1 cellular context compared by ENCODE assay signal in the genomic region with DNA sequence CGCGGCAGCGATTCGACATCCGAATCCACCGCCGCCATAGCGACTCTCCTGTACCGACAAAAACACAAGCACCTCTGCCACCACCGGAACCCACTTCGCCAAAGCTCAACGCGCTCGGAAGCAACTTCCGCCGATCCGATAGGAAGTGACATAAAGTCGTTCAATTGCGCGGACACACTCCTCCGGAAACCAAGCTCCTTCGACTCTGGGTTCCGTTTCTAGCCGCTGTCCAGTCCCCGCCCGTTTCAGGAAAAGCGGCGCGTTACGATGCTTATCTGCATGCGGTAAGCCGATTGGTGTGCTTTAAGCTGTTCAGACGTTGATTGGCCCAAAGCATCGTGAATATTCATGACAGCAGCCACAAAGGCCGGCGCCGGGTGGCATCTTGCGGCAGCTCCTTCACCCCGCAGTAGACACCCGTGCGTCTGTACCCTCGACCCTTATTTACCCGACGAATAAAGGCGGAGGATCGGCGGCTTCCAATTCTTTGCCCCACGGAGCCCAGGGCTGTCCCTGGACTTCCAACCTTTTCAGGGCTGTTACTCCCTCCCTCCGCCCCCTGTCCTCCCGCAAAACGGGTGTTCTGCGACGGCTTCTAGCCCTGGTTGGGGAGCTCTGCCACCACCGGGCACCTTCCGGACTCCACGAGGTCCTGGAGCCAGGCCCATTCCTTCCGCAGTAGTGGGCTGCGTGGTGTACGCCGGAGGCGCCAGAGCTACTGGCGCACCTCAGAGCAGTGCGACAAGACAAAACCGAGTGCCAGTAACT.
TF ChIP-seq lines count a peak whose summit lies in the region.

A gene with protein sequence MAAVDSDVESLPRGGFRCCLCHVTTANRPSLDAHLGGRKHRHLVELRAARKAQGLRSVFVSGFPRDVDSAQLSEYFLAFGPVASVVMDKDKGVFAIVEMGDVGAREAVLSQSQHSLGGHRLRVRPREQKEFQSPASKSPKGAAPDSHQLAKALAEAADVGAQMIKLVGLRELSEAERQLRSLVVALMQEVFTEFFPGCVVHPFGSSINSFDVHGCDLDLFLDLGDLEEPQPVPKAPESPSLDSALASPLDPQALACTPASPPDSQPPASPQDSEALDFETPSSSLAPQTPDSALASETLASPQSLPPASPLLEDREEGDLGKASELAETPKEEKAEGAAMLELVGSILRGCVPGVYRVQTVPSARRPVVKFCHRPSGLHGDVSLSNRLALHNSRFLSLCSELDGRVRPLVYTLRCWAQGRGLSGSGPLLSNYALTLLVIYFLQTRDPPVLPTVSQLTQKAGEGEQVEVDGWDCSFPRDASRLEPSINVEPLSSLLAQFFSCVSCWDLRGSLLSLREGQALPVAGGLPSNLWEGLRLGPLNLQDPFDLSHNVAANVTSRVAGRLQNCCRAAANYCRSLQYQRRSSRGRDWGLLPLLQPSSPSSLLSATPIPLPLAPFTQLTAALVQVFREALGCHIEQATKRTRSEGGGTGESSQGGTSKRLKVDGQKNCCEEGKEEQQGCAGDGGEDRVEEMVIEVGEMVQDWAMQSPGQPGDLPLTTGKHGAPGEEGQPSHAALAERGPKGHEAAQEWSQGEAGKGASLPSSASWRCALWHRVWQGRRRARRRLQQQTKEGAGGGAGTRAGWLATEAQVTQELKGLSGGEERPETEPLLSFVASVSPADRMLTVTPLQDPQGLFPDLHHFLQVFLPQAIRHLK (minus strand): TSS at position 76 of the 768 bp plus-strand sequence. CDS start 38 bp downstream, at position 38.

TF ChIP-seq in HEK293, 187 proteins besides CTCF, POLR2A, EP300 and RAD21 (continued from another document):
- TF ChIP-seq, protein P1, sequence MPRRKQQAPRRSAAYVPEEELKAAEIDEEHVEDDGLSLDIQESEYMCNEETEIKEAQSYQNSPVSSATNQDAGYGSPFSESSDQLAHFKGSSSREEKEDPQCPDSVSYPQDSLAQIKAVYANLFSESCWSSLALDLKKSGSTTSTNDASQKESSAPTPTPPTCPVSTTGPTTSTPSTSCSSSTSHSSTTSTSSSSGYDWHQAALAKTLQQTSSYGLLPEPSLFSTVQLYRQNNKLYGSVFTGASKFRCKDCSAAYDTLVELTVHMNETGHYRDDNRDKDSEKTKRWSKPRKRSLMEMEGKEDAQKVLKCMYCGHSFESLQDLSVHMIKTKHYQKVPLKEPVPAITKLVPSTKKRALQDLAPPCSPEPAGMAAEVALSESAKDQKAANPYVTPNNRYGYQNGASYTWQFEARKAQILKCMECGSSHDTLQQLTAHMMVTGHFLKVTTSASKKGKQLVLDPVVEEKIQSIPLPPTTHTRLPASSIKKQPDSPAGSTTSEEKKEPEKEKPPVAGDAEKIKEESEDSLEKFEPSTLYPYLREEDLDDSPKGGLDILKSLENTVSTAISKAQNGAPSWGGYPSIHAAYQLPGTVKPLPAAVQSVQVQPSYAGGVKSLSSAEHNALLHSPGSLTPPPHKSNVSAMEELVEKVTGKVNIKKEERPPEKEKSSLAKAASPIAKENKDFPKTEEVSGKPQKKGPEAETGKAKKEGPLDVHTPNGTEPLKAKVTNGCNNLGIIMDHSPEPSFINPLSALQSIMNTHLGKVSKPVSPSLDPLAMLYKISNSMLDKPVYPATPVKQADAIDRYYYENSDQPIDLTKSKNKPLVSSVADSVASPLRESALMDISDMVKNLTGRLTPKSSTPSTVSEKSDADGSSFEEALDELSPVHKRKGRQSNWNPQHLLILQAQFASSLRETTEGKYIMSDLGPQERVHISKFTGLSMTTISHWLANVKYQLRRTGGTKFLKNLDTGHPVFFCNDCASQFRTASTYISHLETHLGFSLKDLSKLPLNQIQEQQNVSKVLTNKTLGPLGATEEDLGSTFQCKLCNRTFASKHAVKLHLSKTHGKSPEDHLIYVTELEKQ (tag by site-specific recombination; IDR thresholded peaks at IDR 0.05; ENCODE audit: borderline replicate concordance), result peak; percentile 84
- TF ChIP-seq ZNF112 (tag by site-specific recombination; IDR thresholded peaks at IDR 0.05), result no peak
- TF ChIP-seq SP7 (tag by site-specific recombination; IDR thresholded peaks at IDR 0.05), result peak; percentile 94
- peak; percentile 95 for TF ChIP-seq TRIM28 (IDR thresholded peaks at IDR 0.05; ENCODE audit: borderline replicate concordance, low read length)
- TF ChIP-seq OVOL3 (tag by site-specific recombination; IDR thresholded peaks at IDR 0.05), result no peak
- TF ChIP-seq ZNF473 (tag by site-specific recombination; IDR thresholded peaks at IDR 0.05), result no peak
- TF ChIP-seq ZNF114 (tag by site-specific recombination; IDR thresholded peaks at IDR 0.05), result no peak
- TF ChIP-seq ZNF530 (tag by site-specific recombination; IDR thresholded peaks at IDR 0.05; ENCODE audit: low read depth), result no peak
- TF ChIP-seq ZNF501 (tag by site-specific recombination; IDR thresholded peaks at IDR 0.05), result peak; percentile 88
- peak; percentile 38; the same call in 1 of the 2 replicates for TF ChIP-seq KLF9 (tag by site-specific recombination; IDR thresholded peaks at IDR 0.05; ENCODE audit: low read depth)
- peak; percentile 50 for TF ChIP-seq PATZ1 (tag by site-specific recombination; IDR thresholded peaks at IDR 0.05)
- no peak; the same call in 1 of the 2 replicates for TF ChIP-seq ZNF654 (tag by site-specific recombination; IDR thresholded peaks at IDR 0.05; ENCODE audit: low read depth)
- peak; percentile 37; the same call in 1 of the 2 replicates for TF ChIP-seq BCL11B (tag by site-specific recombination; IDR thresholded peaks at IDR 0.05; ENCODE audit: low read depth)
- TF ChIP-seq ZNF791 (tag by site-specific recombination; IDR thresholded peaks at IDR 0.05), result no peak
- peak; percentile 69 for TF ChIP-seq KLF10 (tag by site-specific recombination; IDR thresholded peaks at IDR 0.05)
- TF ChIP-seq ZNF768 (tag by site-specific recombination; IDR thresholded peaks at IDR 0.05), result no peak
- TF ChIP-seq, protein P2, sequence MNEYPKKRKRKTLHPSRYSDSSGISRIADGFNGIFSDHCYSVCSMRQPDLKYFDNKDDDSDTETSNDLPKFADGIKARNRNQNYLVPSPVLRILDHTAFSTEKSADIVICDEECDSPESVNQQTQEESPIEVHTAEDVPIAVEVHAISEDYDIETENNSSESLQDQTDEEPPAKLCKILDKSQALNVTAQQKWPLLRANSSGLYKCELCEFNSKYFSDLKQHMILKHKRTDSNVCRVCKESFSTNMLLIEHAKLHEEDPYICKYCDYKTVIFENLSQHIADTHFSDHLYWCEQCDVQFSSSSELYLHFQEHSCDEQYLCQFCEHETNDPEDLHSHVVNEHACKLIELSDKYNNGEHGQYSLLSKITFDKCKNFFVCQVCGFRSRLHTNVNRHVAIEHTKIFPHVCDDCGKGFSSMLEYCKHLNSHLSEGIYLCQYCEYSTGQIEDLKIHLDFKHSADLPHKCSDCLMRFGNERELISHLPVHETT (tag by site-specific recombination; IDR thresholded peaks at IDR 0.05), result peak; percentile 98
- peak; percentile 45; the same call in 1 of the 2 replicates for TF ChIP-seq ZSCAN23 (tag by site-specific recombination; IDR thresholded peaks at IDR 0.05)
- TF ChIP-seq ZNF76 (tag by site-specific recombination; IDR thresholded peaks at IDR 0.05; ENCODE audit: borderline replicate concordance, low read depth), result peak; percentile 82
- TF ChIP-seq ZNF350 (tag by site-specific recombination; IDR thresholded peaks at IDR 0.05), result no peak
- no peak for TF ChIP-seq ZNF596 (tag by site-specific recombination; IDR thresholded peaks at IDR 0.05)
- TF ChIP-seq ZEB2 (tag by site-specific recombination; IDR thresholded peaks at IDR 0.05), result peak; percentile 91
- TF ChIP-seq ZNF560 (tag by site-specific recombination; IDR thresholded peaks at IDR 0.05; ENCODE audit: borderline replicate concordance), result no peak
- TF ChIP-seq ZNF488 (tag by site-specific recombination; IDR thresholded peaks at IDR 0.05), result no peak
- no peak for TF ChIP-seq ZNF202 (tag by site-specific recombination; IDR thresholded peaks at IDR 0.05; ENCODE audit: borderline replicate concordance)
- TF ChIP-seq SCRT2 (tag by site-specific recombination; IDR thresholded peaks at IDR 0.05), result peak; percentile 56; the same call in 1 of the 2 replicates
- no peak for TF ChIP-seq ZNF223 (tag by site-specific recombination; IDR thresholded peaks at IDR 0.05)
